21 cellular contexts compared by ENCODE assay signal in genomic region chr3:52149021-52149420, GRCh38.
"Had no signal": no experiment of that assay in that cellular context is flagged by ENCODE, and none has a peak within 500 bp of the region (broad histone marks: within the 10 kb centered on the region; RNA-seq: fewer than 3 reads in every experiment).

No MANE protein-coding gene starts in this region.

- H3K9me3 ChIP-seq: SJSA1 had no signal

- H3K4me2 ChIP-seq: KMS-11 had no signal

- H3K27me3 ChIP-seq: SJSA1 had no signal

- H3K4me3 ChIP-seq: SJSA1, SK-N-MC had no signal

- DNase-seq: Kasumi-1, MM.1S, NCI-H1092 treated with DMSO at 0.1 percent for 48 hours, NCI-H1436, NCI-H187, NCI-H2029, NCI-H2081 treated with DMSO at 0.1 percent for 48 hours, NCI-H2171, NCI-H226, NCI-H446, NCI-H510A, NCI-H524 treated with DMSO at 0.1 percent for 48 hours, NCI-H69, NCI-H774, Right ventricle myocardium superior, RPMI8226, SIG-M5 had no signal

- FAIRE-seq: RCC 7860 had no signal

- H3K9ac ChIP-seq: KMS-11 had no signal

- H3K27ac ChIP-seq: KMS-11, SJSA1, SK-N-MC had no signal
